In genomic region chr19:13819242-13819641, GRCh38 we compare ENCODE assay signal across 19 cellular contexts. TPM values are rescaled to one million over a fixed set of nuclear protein-coding genes. Genes with fewer than 3 reads are reported as not detected.
DNase-seq lines count a peak whose midpoint lies in the region; ATAC-seq and TF ChIP-seq lines count a peak whose summit lies in the region.
"Had no signal": no experiment of that assay in that cellular context is flagged by ENCODE, and none has a peak within 500 bp of the region (broad histone marks: within the 10 kb centered on the region; RNA-seq: fewer than 3 reads in every experiment).

No MANE protein-coding gene starts in this region.

- H3K79me1 ChIP-seq in mesenchymal stem cell (replicated peaks; ENCODE audit: low read length, poor library complexity, severe bottlenecking), result peaks cover 7% of the 10 kb centered on the region

- H3K4ac ChIP-seq in mesenchymal stem cell (ENCODE audit: low read depth in 1 of 2, low read length in 2 of 2), result no peak overlapping the region

- CTCF ChIA-PET in RWPE1 (lab: Yijun Ruan, JAX) (no interaction called here), SK-N-SH (lab: Yijun Ruan, JAX) (interaction anchor here (1.4 kb wide), 1 partner anchor 35 kb away, joined by 4 read pairs; no protein-coding TSS in a partner anchor)

- DNase-seq in Right ventricle myocardium inferior (ENCODE audit: missing footprints), result peak; percentile 55
- no peak for DNase-seq in heart right ventricle
- no peak for DNase-seq in RWPE1 (ENCODE audit: low spot score)
- peak; percentile 40 for DNase-seq in mesenchymal stem cell
- no peak for DNase-seq in DMS79 treated with DMSO at 0.1 percent for 48 hours (lab: John Stamatoyannopoulos, UW)
- DNase-seq in colonic mucosa, result no peak
- DNase-seq in SK-N-SH, result no peak
- DNase-seq: AML-193; BE2C; CD4-positive, alpha-beta T cell; CD8-positive, alpha-beta memory T cell; DMS53; DND-41; GM23248; HFFc6 had no signal

- no peak for TF ChIP-seq EP300 in SK-N-SH (IDR thresholded peaks at IDR 0.05; ENCODE audit: borderline replicate concordance in 1 of 2, low read depth in 1 of 2, low read length in 1 of 2)

- H2BK120ac ChIP-seq in mesenchymal stem cell (ENCODE audit: low read depth, low read length), result no peak overlapping the region

- H2AFZ ChIP-seq in mesenchymal stem cell (ENCODE audit: low read depth, low read length), result no peak overlapping the region
- H2AFZ ChIP-seq in SK-N-SH (ENCODE audit: low read depth), result no peak overlapping the region
- H2AFZ ChIP-seq: GM23248 had no signal

- no peak for ATAC-seq in Right ventricle myocardium inferior
- no peak for ATAC-seq in heart right ventricle

- no peak overlapping the region for H2BK12ac ChIP-seq in mesenchymal stem cell (ENCODE audit: low read length in 2 of 2)

- H3F3A ChIP-seq in SK-N-SH (replicated peaks; ENCODE audit: insufficient read depth), result peaks cover 43% of the 10 kb centered on the region

- no peak overlapping the region for H4K91ac ChIP-seq in mesenchymal stem cell (ENCODE audit: low read length)

- H3K14ac ChIP-seq in mesenchymal stem cell (ENCODE audit: low read length in 2 of 2), result no peak overlapping the region

- TF ChIP-seq CTCF in heart right ventricle (IDR thresholded peaks at IDR 0.05), result no peak
- no peak for TF ChIP-seq CTCF in RWPE1 (conservative IDR thresholded peaks at IDR 0.05; ENCODE audit: low read depth)
- no peak for TF ChIP-seq CTCF in colonic mucosa (IDR thresholded peaks at IDR 0.05)
- TF ChIP-seq CTCF in SK-N-SH (IDR thresholded peaks at IDR 0.05), result no peak

- H2BK5ac ChIP-seq in mesenchymal stem cell (ENCODE audit: low read depth, low read length, poor library complexity, severe bottlenecking), result no peak overlapping the region

- H3K79me2 ChIP-seq in SK-N-SH (ENCODE audit: insufficient read depth), result no peaks in the 10 kb centered on the region

- intact Hi-C loops in Right ventricle myocardium inferior (cut with DNase I) (no loop called here), heart right ventricle (cut with DNase I) (no loop called here), colonic mucosa (cut with DNase I) (no loop called here)

- H3K23ac ChIP-seq in mesenchymal stem cell (ENCODE audit: low read length in 2 of 2), result no peak overlapping the region

- H3K18ac ChIP-seq in mesenchymal stem cell (ENCODE audit: low read depth in 1 of 2, low read length in 2 of 2), result no peak overlapping the region

- WGBS in heart right ventricle, 2 donors, result 97 to 99% methylated on average over 11 of the region's 11 CpGs
- 95% methylated on average over 10 of the region's 11 CpGs for WGBS in mesenchymal stem cell
- WGBS in SK-N-SH (ENCODE audit: low lambda C conversion rate), result 96% methylated on average over 8 of the region's 11 CpGs

- H3K4me1 ChIP-seq in heart right ventricle (peaks cover 0 to 22% (median 10%) of the 10 kb centered on the region in 9 donors), mesenchymal stem cell (ENCODE audit: control insufficient read depth, insufficient read depth, low read depth, low read length) (peaks cover 5% of the 10 kb centered on the region), colonic mucosa (no peaks in the 10 kb centered on the region), SK-N-SH (ENCODE audit: control insufficient read depth in 1 of 2, insufficient read depth in 2 of 2, low read depth in 1 of 2, low read length in 1 of 2) (peaks cover 0 to 8% of the 10 kb centered on the region in 2 experiments; a peak in 2 of 4 replicates)

- H3K36me3 ChIP-seq in heart right ventricle (peaks cover 0 to 73% (median 0%) of the 10 kb centered on the region in 9 donors), mesenchymal stem cell (ENCODE audit: control insufficient read depth in 1 of 2, insufficient read depth in 2 of 2, low read depth in 1 of 2, low read length in 2 of 2) (peaks cover 51 to 58% of the 10 kb centered on the region in 2 experiments), colonic mucosa (no peaks in the 10 kb centered on the region), SK-N-SH (replicated peaks in 1 of 2; ENCODE audit: control insufficient read depth in 1 of 2, insufficient read depth in 2 of 2, low read length in 1 of 2) (peaks cover 21 to 37% of the 10 kb centered on the region in 2 experiments)
- H3K36me3 ChIP-seq: BE2C, HAP-1 had no signal

- no peaks in the 10 kb centered on the region for H3K9me2 ChIP-seq in SK-N-SH

- no peak overlapping the region for H2BK15ac ChIP-seq in mesenchymal stem cell (ENCODE audit: low read depth, poor library complexity, severe bottlenecking)

- no peak overlapping the region for H4K8ac ChIP-seq in mesenchymal stem cell (ENCODE audit: low read length)

- no peak overlapping the region for H3K4me2 ChIP-seq in mesenchymal stem cell (ENCODE audit: low read length, poor library complexity, severe bottlenecking)
- H3K4me2 ChIP-seq in SK-N-SH, result no peak overlapping the region
- H3K4me2 ChIP-seq: BLaER1 treated with 17β-estradiol and CSF1 and Interleukin-3, amounts not matched to agents 10 nM and 100 nM had no signal

- TF ChIP-seq RAD21 in SK-N-SH (IDR thresholded peaks at IDR 0.05; ENCODE audit: low read length), result no peak

- no peaks in the 10 kb centered on the region for H3K9me3 ChIP-seq in heart right ventricle
- no peaks in the 10 kb centered on the region for H3K9me3 ChIP-seq in mesenchymal stem cell (ENCODE audit: control insufficient read depth, low read length)
- no peaks in the 10 kb centered on the region for H3K9me3 ChIP-seq in colonic mucosa
- no peaks in the 10 kb centered on the region for H3K9me3 ChIP-seq in SK-N-SH
- H3K9me3 ChIP-seq: BE2C; BLaER1 treated with 17β-estradiol and CSF1 and Interleukin-3, amounts not matched to agents 10 nM and 100 nM; HAP-1 had no signal

- H3K9ac ChIP-seq in mesenchymal stem cell (ENCODE audit: low read length) (no peak overlapping the region), colonic mucosa (ENCODE audit: low read depth in 2 of 2, low read length in 2 of 2) (no peak overlapping the region), SK-N-SH (no peak overlapping the region)
- H3K9ac ChIP-seq: BLaER1 treated with 17β-estradiol and CSF1 and Interleukin-3, amounts not matched to agents 10 nM and 100 nM; GM23248 had no signal

- no peak overlapping the region for H3K4me3 ChIP-seq in heart right ventricle
- H3K4me3 ChIP-seq in mesenchymal stem cell (ENCODE audit: insufficient read depth in 1 of 2, low read depth in 1 of 2, low read length in 2 of 2), result no peak overlapping the region
- no peak overlapping the region for H3K4me3 ChIP-seq in colonic mucosa
- no peak overlapping the region for H3K4me3 ChIP-seq in SK-N-SH (ENCODE audit: low read depth in 2 of 2, low read length in 1 of 2)
- H3K4me3 ChIP-seq: BLaER1 treated with 17β-estradiol and CSF1 and Interleukin-3, amounts not matched to agents 10 nM and 100 nM; GM23248; HAP-1 had no signal

- H3K27me3 ChIP-seq in heart right ventricle (no peaks in the 10 kb centered on the region), mesenchymal stem cell (ENCODE audit: control insufficient read depth in 1 of 2, insufficient read depth in 1 of 2, low read length in 2 of 2) (no peaks in the 10 kb centered on the region), colonic mucosa (no peaks in the 10 kb centered on the region), SK-N-SH (ENCODE audit: insufficient read depth) (no peaks in the 10 kb centered on the region)
- H3K27me3 ChIP-seq: BE2C; BLaER1 treated with 17β-estradiol and CSF1 and Interleukin-3, amounts not matched to agents 10 nM and 100 nM had no signal

- H3K27ac ChIP-seq in heart right ventricle (no peak overlapping the region), RWPE1 (peak overlapping the region; percentile 50), mesenchymal stem cell (ENCODE audit: low read length, poor library complexity, severe bottlenecking) (no peak overlapping the region), colonic mucosa (no peak overlapping the region), SK-N-SH (ENCODE audit: low read depth in 2 of 2, low read length in 1 of 2) (no peak overlapping the region)
- H3K27ac ChIP-seq: BLaER1 treated with 17β-estradiol and CSF1 and Interleukin-3, amounts not matched to agents 10 nM and 100 nM; GM23248 had no signal

- POLR2A ChIA-PET in RWPE1 (lab: Yijun Ruan, JAX; ENCODE audit: low non-redundant PET) (no interaction called here), SK-N-SH (lab: Yijun Ruan, JAX) (interaction anchor here (0.8 kb wide), 1 partner anchor 24 kb away, joined by 4 read pairs; the partner anchor contains the start of gene ZSWIM4)

- H2AK5ac ChIP-seq in mesenchymal stem cell (ENCODE audit: low read length, severe bottlenecking), result no peak overlapping the region

- H4K20me1 ChIP-seq in SK-N-SH (ENCODE audit: insufficient read depth), result no peaks in the 10 kb centered on the region; the same call in 1 of the 2 replicates

RNA-seq across cellular contexts. Expression of gene ZSWIM4, which starts 24.0 kb away (rescaled TPM):
- total RNA-seq in Right ventricle myocardium inferior (2.1 TPM), heart right ventricle (1 to 10 TPM; 2.1 to 7.1 (median 3.0) TPM), colonic mucosa (1 to 10 TPM; 2.9 to 4.3 TPM)
- polyA plus RNA-seq in heart right ventricle (1 to 10 TPM; 1.2 to 1.5 TPM), SK-N-SH (2012; rRNA removed) (3.5 and 4.7 TPM in 2 replicates)
- polyA plus RNA-seq in mesenchymal stem cell (2013, experiment 1 of 2), result 6.3 TPM
- 6.2 TPM for polyA plus RNA-seq in mesenchymal stem cell (2013, experiment 2 of 2)
- 1.8 and 3.1 TPM in 2 replicates for polyA plus RNA-seq in SK-N-SH (2012; cell fraction: cytosol; rRNA removed)
- 7.0 and 7.6 TPM in 2 replicates for polyA plus RNA-seq in SK-N-SH (2012; cell fraction: nucleus; rRNA removed)

RNA-seq across cellular contexts. Expression of gene C19orf53, which starts 45.0 kb away (rescaled TPM):
- total RNA-seq in Right ventricle myocardium inferior (89.9 TPM), heart right ventricle (100 to 1,000 TPM in 2 of 10 donors, 10 to 100 TPM in 8; 80.5 to 101 (median 90.3) TPM), colonic mucosa (10 to 100 TPM; 48.5 to 82.6 TPM)
- polyA plus RNA-seq in heart right ventricle (100 to 1,000 TPM; 231 to 389 TPM), SK-N-SH (2012; rRNA removed) (470 and 554 TPM in 2 replicates)
- polyA plus RNA-seq in mesenchymal stem cell (2013, experiment 1 of 2), result 327 TPM
- polyA plus RNA-seq in mesenchymal stem cell (2013, experiment 2 of 2), result 323 TPM
- 460 and 463 TPM in 2 replicates for polyA plus RNA-seq in SK-N-SH (2012; cell fraction: cytosol; rRNA removed)
- 129 and 187 TPM in 2 replicates for polyA plus RNA-seq in SK-N-SH (2012; cell fraction: nucleus; rRNA removed)

RNA-seq across cellular contexts. Expression of gene MRI1, which starts 54.9 kb away (rescaled TPM):
- total RNA-seq in Right ventricle myocardium inferior (13.0 TPM), heart right ventricle (10 to 100 TPM in 9 of 10 donors, 1 to 10 TPM in 1; 9.9 to 18.7 (median 13.0) TPM), colonic mucosa (10 to 100 TPM; 19.5 to 26.7 TPM)
- polyA plus RNA-seq in heart right ventricle (10 to 100 TPM; 12.5 to 17.0 TPM), SK-N-SH (2012; rRNA removed) (49.6 and 56.8 TPM in 2 replicates)
- polyA plus RNA-seq in mesenchymal stem cell (2013, experiment 1 of 2), result 26.1 TPM
- polyA plus RNA-seq in mesenchymal stem cell (2013, experiment 2 of 2), result 24.1 TPM
- 12.2 and 17.6 TPM in 2 replicates for polyA plus RNA-seq in SK-N-SH (2012; cell fraction: cytosol; rRNA removed)
- 308 and 479 TPM in 2 replicates for polyA plus RNA-seq in SK-N-SH (2012; cell fraction: nucleus; rRNA removed)

RNA-seq across cellular contexts. Expression of gene NANOS3, which starts 57.7 kb away (rescaled TPM):
- total RNA-seq in Right ventricle myocardium inferior, result 0.68 TPM
- total RNA-seq in heart right ventricle, result 1 to 10 TPM in 3 of 10 donors, under 1 TPM in 3, not detected in 4; 0.37 to 1.5 (median 0.98) TPM
- polyA plus RNA-seq in heart right ventricle, result 1 to 10 TPM in 1 of 2 donors, under 1 TPM in 1; 0.41 to 2.9 TPM
- 1.4 TPM for polyA plus RNA-seq in mesenchymal stem cell (2013, experiment 1 of 2)
- polyA plus RNA-seq in mesenchymal stem cell (2013, experiment 2 of 2), result 3.1 TPM
- total RNA-seq in colonic mucosa, result not detected
- polyA plus RNA-seq in SK-N-SH (2012; rRNA removed), result 0.53 and 0.57 TPM in 2 replicates
- 0.63 and 0.71 TPM in 2 replicates for polyA plus RNA-seq in SK-N-SH (2012; cell fraction: cytosol; rRNA removed)
- polyA plus RNA-seq in SK-N-SH (2012; cell fraction: nucleus; rRNA removed), result 1.7 and 4.4 TPM in 2 replicates
- total RNA-seq: GM23248, H1 had no signal
- polyA plus RNA-seq: CD14-positive monocyte; CD8-positive, alpha-beta memory T cell had no signal

Comparison
In these comparisons a context has a peak if more than half of its experiments do, and no peak if none do; other contexts are left out.
1. DNase-seq: peak in Right ventricle myocardium inferior (single experiment) and mesenchymal stem cell (single experiment); none in heart right ventricle (0 of 2), RWPE1 (single experiment), DMS79 treated with DMSO at 0.1 percent for 48 hours (single experiment), colonic mucosa (single experiment) and SK-N-SH (single experiment).